Comparison of ENCODE assay signal across 16 cellular contexts in genomic region chr14:49691031-49691430, GRCh38. TPM values are rescaled to one million over a fixed set of nuclear protein-coding genes. Genes with fewer than 3 reads are reported as not detected.
DNase-seq lines count a peak whose midpoint lies in the region; ATAC-seq, FAIRE-seq and TF ChIP-seq lines count a peak whose summit lies in the region.
"Had no signal": no experiment of that assay in that cellular context is flagged by ENCODE, and none has a peak within 500 bp of the region (broad histone marks: within the 10 kb centered on the region; RNA-seq: fewer than 3 reads in every experiment).

No MANE protein-coding gene starts in this region.

- no peak overlapping the region for H3K4me3 Mint-ChIP-seq in stimulated activated naive CD8-positive, alpha-beta T cell treated with anti-CD3 and anti-CD28 coated beads, Interleukin-15, amount 100 ng/mL, for 72 hours

- no peak overlapping the region for H3K27ac ChIP-seq in mammary epithelial cell (ENCODE audit: insufficient read depth, low read depth, low read length)
- H3K27ac ChIP-seq in breast epithelium: no peak overlapping the region
- H3K27ac ChIP-seq in HUES48 (ENCODE audit: low read depth, low read length): no peak overlapping the region
- no peak overlapping the region for H3K27ac ChIP-seq in GM12878 (ENCODE audit: control insufficient read depth, insufficient read depth)
- no peak overlapping the region for H3K27ac ChIP-seq in parathyroid adenoma
- H3K27ac ChIP-seq in foreskin keratinocyte: no peak overlapping the region

- dilution Hi-C loops in mammary epithelial cell (cut with HindIII; ENCODE audit: low sequenced_read_pairs): loop anchor here (5.0 kb wide), 1 partner anchor 39 kb away; no protein-coding TSS in a partner anchor

- H3K9me3 ChIP-seq in mammary epithelial cell (replicated peaks; ENCODE audit: insufficient read depth, low read length) (no peaks in the 10 kb centered on the region), breast epithelium (no peaks in the 10 kb centered on the region), HUES48 (ENCODE audit: control insufficient read depth, insufficient read depth, low read length) (no peaks in the 10 kb centered on the region), GM12878 (replicated peaks; ENCODE audit: control insufficient read depth, insufficient read depth, low read length) (no peaks in the 10 kb centered on the region), parathyroid adenoma (ENCODE audit: control insufficient read depth, low read length) (no peaks in the 10 kb centered on the region)
- H3K9me3 ChIP-seq: thoracic aorta had no signal

- RAD21 ChIA-PET in GM12878 (lab: Charles Lee; ENCODE audit: unreplicated experiment): no interaction called here

- peaks cover 62% of the 10 kb centered on the region for H3K4me1 Mint-ChIP-seq in stimulated activated naive CD8-positive, alpha-beta T cell treated with anti-CD3 and anti-CD28 coated beads, Interleukin-15, amount 100 ng/mL, for 72 hours

- no peak overlapping the region for H3K27ac Mint-ChIP-seq in stimulated activated naive CD8-positive, alpha-beta T cell treated with anti-CD3 and anti-CD28 coated beads, Interleukin-15, amount 100 ng/mL, for 72 hours

- WGBS in mammary epithelial cell (ENCODE audit: low coverage, missing lambda C conversion rate): 81% methylated on average over 4 of the region's 4 CpGs
- WGBS in GM12878 (ENCODE audit: insufficient coverage, insufficient replicate concordance, low lambda C conversion rate, missing lambda C conversion rate): 43% methylated on average over 4 of the region's 4 CpGs

- intact Hi-C loops in mammary epithelial cell (cut with micrococcal nuclease) (no loop called here), breast epithelium (cut with DNase I; ENCODE audit: low total_unique reads) (no loop called here), GM12878 (cut with micrococcal nuclease; ENCODE audit: unreplicated experiment) (no loop called here)

- H3K4me3 ChIP-seq in mammary epithelial cell (replicated peaks in 1 of 3; ENCODE audit: insufficient read depth in 1 of 3, low read depth in 2 of 3, low read length in 3 of 3): no peak overlapping the region
- H3K4me3 ChIP-seq in breast epithelium: no peak overlapping the region
- 0 out of 2 replicates have a peak overlapping the region, but pooled peaks have one; percentile 75 for H3K4me3 ChIP-seq in HUES48 (ENCODE audit: low read depth, low read length)
- H3K4me3 ChIP-seq in GM12878: no peak overlapping the region
- no peak overlapping the region for H3K4me3 ChIP-seq in parathyroid adenoma (ENCODE audit: low read depth, low read length)

- in situ Hi-C loops in mammary epithelial cell (cut with MboI; ENCODE audit: low sequenced_read_pairs in 2 of 2) (no loop called here), GM12878 (cut with MboI) (no loop called here)

- H3K36me3 ChIP-seq in mammary epithelial cell (ENCODE audit: insufficient read depth, low read length): no peaks in the 10 kb centered on the region
- H3K36me3 ChIP-seq in breast epithelium: no peaks in the 10 kb centered on the region
- H3K36me3 ChIP-seq in HUES48 (ENCODE audit: control insufficient read depth, insufficient read depth, low read length): no peaks in the 10 kb centered on the region
- H3K36me3 ChIP-seq in GM12878 (ENCODE audit: control insufficient read depth in 2 of 2, insufficient read depth in 2 of 2, low read length in 1 of 2): no peaks in the 10 kb centered on the region
- no peaks in the 10 kb centered on the region for H3K36me3 ChIP-seq in parathyroid adenoma (ENCODE audit: control insufficient read depth, insufficient read depth, low read length)
- H3K36me3 ChIP-seq: thoracic aorta had no signal

- SMC1A ChIA-PET in GM12878 (lab: Charles Lee; ENCODE audit: uncharacterized antibody, unreplicated experiment): no interaction called here

- no peak for TF ChIP-seq RAD21 in GM12878 (IDR thresholded peaks at IDR 0.05; ENCODE audit: insufficient read depth, low read depth, low read length)

- H4K20me1 ChIP-seq in mammary epithelial cell (ENCODE audit: insufficient read depth, low read length) (no peaks in the 10 kb centered on the region), GM12878 (ENCODE audit: control insufficient read depth, insufficient read depth) (no peaks in the 10 kb centered on the region)

- H3K27me3 Mint-ChIP-seq in stimulated activated naive CD8-positive, alpha-beta T cell treated with anti-CD3 and anti-CD28 coated beads, Interleukin-15, amount 100 ng/mL, for 72 hours: no peaks in the 10 kb centered on the region

- POLR2A ChIA-PET in GM12878 (lab: Charles Lee): interaction anchor here (0.5 to 2.5 kb wide), 4 partner anchors 78 to 176 kb away, joined by 4 to 9 read pairs (median 4); partner anchors contain the start of gene KLHDC2

- H3K27me3 ChIP-seq in mammary epithelial cell (ENCODE audit: insufficient read depth, low read length): no peaks in the 10 kb centered on the region
- H3K27me3 ChIP-seq in breast epithelium: no peaks in the 10 kb centered on the region
- peaks cover 27% of the 10 kb centered on the region for H3K27me3 ChIP-seq in HUES48 (ENCODE audit: control insufficient read depth, insufficient read depth, low read length)
- no peaks in the 10 kb centered on the region for H3K27me3 ChIP-seq in GM12878 (replicated peaks in 1 of 2; ENCODE audit: control insufficient read depth in 2 of 2, insufficient read depth in 2 of 2, low read length in 1 of 2)
- H3K27me3 ChIP-seq in parathyroid adenoma (ENCODE audit: control insufficient read depth, insufficient read depth, low read length): no peaks in the 10 kb centered on the region
- H3K27me3 ChIP-seq in foreskin keratinocyte: no peaks in the 10 kb centered on the region

- H3K79me2 ChIP-seq in mammary epithelial cell (ENCODE audit: insufficient read depth, low read length) (peaks cover 12% of the 10 kb centered on the region), GM12878 (ENCODE audit: control insufficient read depth, insufficient read depth, low read length) (peaks cover 12% of the 10 kb centered on the region), parathyroid adenoma (no peaks in the 10 kb centered on the region)

- no peak for FAIRE-seq in GM12878 (lab: Jason Lieb, UNC)
- no peak for FAIRE-seq in GM12892 (lab: Jason Lieb, UNC)
- FAIRE-seq: GM18507 had no signal

- no peak for ATAC-seq in GM12878
- no peak for ATAC-seq in foreskin keratinocyte
- no peak for ATAC-seq in stimulated activated naive CD8-positive, alpha-beta T cell treated with anti-CD3 and anti-CD28 coated beads, Interleukin-15, amount 100 ng/mL, for 72 hours

- H3K9ac ChIP-seq in mammary epithelial cell (ENCODE audit: insufficient read depth, low read length) (no peak overlapping the region), HUES48 (ENCODE audit: low read depth, low read length) (no peak overlapping the region), GM12878 (ENCODE audit: control insufficient read depth, insufficient read depth, low read length) (no peak overlapping the region), parathyroid adenoma (no peak overlapping the region)

- DNase-seq in mammary epithelial cell (no peak), breast epithelium (ENCODE audit: low spot score in 2 of 2) (no peak), GM12878 (ENCODE audit: low read depth, low spot score) (no peak), foreskin keratinocyte (no peak), GM12892 (ENCODE audit: insufficient read length) (no peak)
- DNase-seq in stimulated activated naive CD8-positive, alpha-beta T cell treated with anti-CD3 and anti-CD28 coated beads, Interleukin-15, amount 100 ng/mL, for 72 hours: no peak
- DNase-seq: activated T-cell treated with anti-CD3 and anti-CD28 coated beads, Interleukin-2, amount 50 U/mL, for 48 hours; effector CD4-positive, alpha-beta T cell; Kasumi-1; NCI-H1436 treated with DMSO at 0.1 percent for 48 hours; NCI-H226; T-helper 9 cell had no signal

- H2AFZ ChIP-seq in mammary epithelial cell (ENCODE audit: low read depth, low read length) (peak overlapping the region; percentile 11), GM12878 (ENCODE audit: control insufficient read depth, low read depth, low read length) (peak overlapping the region; percentile 32; the same call in 1 of the 2 replicates), parathyroid adenoma (peak overlapping the region; percentile 41)

- TF ChIP-seq CTCF in mammary epithelial cell (conservative IDR thresholded peaks at IDR 0.05 in 1 of 2, IDR thresholded peaks at IDR 0.05 in 1 of 2; ENCODE audit: extremely low read depth in 1 of 2, insufficient read depth in 1 of 2, low read depth in 1 of 2, low read length in 2 of 2) (no peak), breast epithelium (IDR thresholded peaks at IDR 0.05) (no peak), GM12878 (IDR thresholded peaks at IDR 0.05 in 2 of 3, conservative IDR thresholded peaks at IDR 0.05 in 1 of 3; ENCODE audit: control insufficient read depth in 2 of 3, extremely low read depth in 1 of 3, insufficient read depth in 1 of 3, low read depth in 3 of 3, low read length in 3 of 3) (no peak), parathyroid adenoma (IDR thresholded peaks at IDR 0.05) (no peak), foreskin keratinocyte (conservative IDR thresholded peaks at IDR 0.05) (no peak)

- TF ChIP-seq POLR2A in breast epithelium (IDR thresholded peaks at IDR 0.05): no peak
- TF ChIP-seq POLR2A in GM12878 (IDR thresholded peaks at IDR 0.05; ENCODE audit: low read depth, low read length): no peak
- no peak for TF ChIP-seq POLR2A in GM12892 (IDR thresholded peaks at IDR 0.05; ENCODE audit: low read depth, low read length)

- BruUV-seq in mammary epithelial cell (replicated peaks; lab: Mats Ljungman, UMichigan): no TSS peak
- no TSS peak for BruUV-seq in GM12878 (replicated peaks; lab: Mats Ljungman, UMichigan)

- H3K9me3 Mint-ChIP-seq in stimulated activated naive CD8-positive, alpha-beta T cell treated with anti-CD3 and anti-CD28 coated beads, Interleukin-15, amount 100 ng/mL, for 72 hours: no peaks in the 10 kb centered on the region

- H3K4me1 ChIP-seq in mammary epithelial cell (ENCODE audit: insufficient read depth, low read length) (peaks cover 10% of the 10 kb centered on the region), breast epithelium (no peaks in the 10 kb centered on the region), HUES48 (ENCODE audit: control insufficient read depth, insufficient read depth, low read length) (peaks cover 8% of the 10 kb centered on the region; the same call in 1 of the 2 replicates), GM12878 (ENCODE audit: control insufficient read depth, insufficient read depth, low read length) (peaks cover 4% of the 10 kb centered on the region), parathyroid adenoma (peaks cover 8% of the 10 kb centered on the region), foreskin keratinocyte (no peaks in the 10 kb centered on the region)

- TF ChIP-seq EP300 in GM12878 (IDR thresholded peaks at IDR 0.05; ENCODE audit: borderline replicate concordance in 1 of 2, control insufficient read depth in 1 of 2, low read depth in 2 of 2, low read length in 2 of 2): no peak

- CTCF ChIA-PET in mammary epithelial cell (lab: Charles Lee; ENCODE audit: low non-redundant PET) (no interaction called here), GM12878 (lab: Yijun Ruan, JAX) (interaction anchor here (0.5 to 1.5 kb wide), 3 partner anchors 14 to 414 kb away, joined by 3 to 5 read pairs (median 3); partner anchors contain the start of gene NEMF)

- H3K4me2 ChIP-seq in mammary epithelial cell (ENCODE audit: insufficient read depth, low read depth, low read length) (no peak overlapping the region), GM12878 (ENCODE audit: control insufficient read depth, insufficient read depth) (no peak overlapping the region), parathyroid adenoma (ENCODE audit: low read length) (no peak overlapping the region)

RNA-seq across cellular contexts. Expression of gene KLHDC1, which starts 1.9 kb away (rescaled TPM):
- total RNA-seq in mammary epithelial cell (1 to 10 TPM in 1 of 2 donors, under 1 TPM in 1; 0.52 to 2.0 TPM), breast epithelium (10 to 100 TPM in 2 of 3 donors, 1 to 10 TPM in 1; 7.8 to 13.5 (median 11.8) TPM), GM12878 (2014; rRNA removed) (0.34 and 0.65 TPM in 2 replicates), GM12878 (2014; rRNA removed; fragmentation: Illumina TruSeq; extraction: Trizol) (0.83 and 0.98 TPM in 2 replicates), GM12878 (2021) (0.72 and 0.87 TPM in 2 replicates), foreskin keratinocyte (0.49 and 0.71 TPM in 2 replicates)
- polyA plus RNA-seq in mammary epithelial cell (0.03 TPM), GM12878 (2011; rRNA removed) (0.37 and 0.71 TPM in 2 replicates), GM12878 (2014; fragmentation: Illumina TruSeq; extraction: Trizol) (0.76 and 1.5 TPM in 2 replicates), GM12878 (2014; fragmentation: Nextera tagmentation; extraction: Ambion mirVana) (under 1 TPM; 0.22 to 0.35 TPM), GM12878 (2014; rRNA removed) (0.50 and 0.61 TPM in 2 replicates), GM12878 (2016; fragmentation: Nextera tagmentation; extraction: Ambion mirVana) (under 1 TPM; 0.59 to 0.74 TPM), foreskin keratinocyte (0.20 and 0.24 TPM in 2 replicates)
- polyA minus RNA-seq in mammary epithelial cell: 3.6 TPM
- total RNA-seq in GM12878 (2013; cell fraction: nucleolus; rRNA removed): 3.5 and 3.9 TPM in 2 replicates
- polyA plus RNA-seq in GM12878 (2011; ENCODE audit: low read depth): 0.49 TPM
- polyA plus RNA-seq in GM12878 (2011; cell fraction: cytosol; rRNA removed): 0.13 and 0.17 TPM in 2 replicates
- polyA plus RNA-seq in GM12878 (2011; cell fraction: nucleus; rRNA removed): 0.43 and 0.95 TPM in 2 replicates
- 1.00 and 1.0 TPM in 2 replicates for polyA plus RNA-seq in GM12878 (2012)
- 0.41 and 1.2 TPM in 2 replicates for polyA minus RNA-seq in GM12878 (2011; rRNA and poly(A)+ RNA removed)
- polyA minus RNA-seq in GM12878 (2011; cell fraction: cytosol; rRNA and poly(A)+ RNA removed): not detected in 2 replicates
- polyA minus RNA-seq in GM12878 (2011; cell fraction: nucleus; rRNA and poly(A)+ RNA removed): 0.12 TPM in 1 of 2 replicates, not detected in the other
- polyA plus RNA-seq in GM12892 (2012; ENCODE audit: missing spikeins): 1.3 TPM

RNA-seq across cellular contexts. Expression of gene POLE2, which starts 3.0 kb away (rescaled TPM):
- 10 to 100 TPM in 1 of 2 donors, 1 to 10 TPM in 1; 2.2 to 11.9 TPM for total RNA-seq in mammary epithelial cell
- 13.4 TPM for polyA plus RNA-seq in mammary epithelial cell
- polyA minus RNA-seq in mammary epithelial cell: 1.1 TPM
- 1 to 10 TPM; 1.6 to 9.8 (median 5.6) TPM for total RNA-seq in breast epithelium
- total RNA-seq in GM12878 (2013; cell fraction: nucleolus; rRNA removed): 79.9 and 96.6 TPM in 2 replicates
- 37.6 and 39.3 TPM in 2 replicates for total RNA-seq in GM12878 (2014; rRNA removed)
- total RNA-seq in GM12878 (2014; rRNA removed; fragmentation: Illumina TruSeq; extraction: Trizol): 34.6 and 38.6 TPM in 2 replicates
- total RNA-seq in GM12878 (2021): 19.5 and 22.0 TPM in 2 replicates
- 6.8 TPM for polyA plus RNA-seq in GM12878 (2011; ENCODE audit: low read depth)
- 36.5 and 41.9 TPM in 2 replicates for polyA plus RNA-seq in GM12878 (2011; rRNA removed)
- 18.7 and 23.4 TPM in 2 replicates for polyA plus RNA-seq in GM12878 (2011; cell fraction: cytosol; rRNA removed)
- polyA plus RNA-seq in GM12878 (2011; cell fraction: nucleus; rRNA removed): 34.0 and 49.3 TPM in 2 replicates
- 11.0 and 11.3 TPM in 2 replicates for polyA plus RNA-seq in GM12878 (2012)
- 45.6 and 53.7 TPM in 2 replicates for polyA plus RNA-seq in GM12878 (2014; fragmentation: Illumina TruSeq; extraction: Trizol)
- 10 to 100 TPM; 32.1 to 39.0 TPM for polyA plus RNA-seq in GM12878 (2014; fragmentation: Nextera tagmentation; extraction: Ambion mirVana)
- polyA plus RNA-seq in GM12878 (2014; rRNA removed): 27.2 and 31.7 TPM in 2 replicates
- 10 to 100 TPM; 41.1 to 43.8 TPM for polyA plus RNA-seq in GM12878 (2016; fragmentation: Nextera tagmentation; extraction: Ambion mirVana)
- 24.4 and 25.1 TPM in 2 replicates for polyA minus RNA-seq in GM12878 (2011; rRNA and poly(A)+ RNA removed)
- polyA minus RNA-seq in GM12878 (2011; cell fraction: cytosol; rRNA and poly(A)+ RNA removed): 3.7 and 4.4 TPM in 2 replicates
- 14.6 and 33.6 TPM in 2 replicates for polyA minus RNA-seq in GM12878 (2011; cell fraction: nucleus; rRNA and poly(A)+ RNA removed)
- total RNA-seq in foreskin keratinocyte: 26.3 and 27.2 TPM in 2 replicates
- polyA plus RNA-seq in foreskin keratinocyte: 20.0 and 23.3 TPM in 2 replicates
- polyA plus RNA-seq in GM12892 (2012; ENCODE audit: missing spikeins): 26.2 TPM

RNA-seq across cellular contexts. Expression of gene DNAAF2, which starts 56.0 kb away (rescaled TPM):
- total RNA-seq in mammary epithelial cell: 10 to 100 TPM in 1 of 2 donors, 1 to 10 TPM in 1; 7.9 to 10.5 TPM
- 6.0 TPM for polyA plus RNA-seq in mammary epithelial cell
- polyA minus RNA-seq in mammary epithelial cell: 2.2 TPM
- total RNA-seq in breast epithelium: 10 to 100 TPM in 2 of 3 donors, 1 to 10 TPM in 1; 7.2 to 15.8 (median 12.1) TPM
- total RNA-seq in GM12878 (2013; cell fraction: nucleolus; rRNA removed): 7.8 and 8.1 TPM in 2 replicates
- 12.6 and 14.0 TPM in 2 replicates for total RNA-seq in GM12878 (2014; rRNA removed)
- total RNA-seq in GM12878 (2014; rRNA removed; fragmentation: Illumina TruSeq; extraction: Trizol): 8.7 and 9.9 TPM in 2 replicates
- total RNA-seq in GM12878 (2021): 10.5 and 12.0 TPM in 2 replicates
- polyA plus RNA-seq in GM12878 (2011; ENCODE audit: low read depth): 2.0 TPM
- polyA plus RNA-seq in GM12878 (2011; rRNA removed): 9.0 and 13.3 TPM in 2 replicates
- 4.3 and 6.2 TPM in 2 replicates for polyA plus RNA-seq in GM12878 (2011; cell fraction: cytosol; rRNA removed)
- polyA plus RNA-seq in GM12878 (2011; cell fraction: nucleus; rRNA removed): 2.9 and 4.4 TPM in 2 replicates
- polyA plus RNA-seq in GM12878 (2012): 5.2 and 6.3 TPM in 2 replicates
- polyA plus RNA-seq in GM12878 (2014; fragmentation: Illumina TruSeq; extraction: Trizol): 10.3 and 12.4 TPM in 2 replicates
- polyA plus RNA-seq in GM12878 (2014; fragmentation: Nextera tagmentation; extraction: Ambion mirVana): 1 to 10 TPM; 5.7 to 6.1 TPM
- 10.7 and 11.4 TPM in 2 replicates for polyA plus RNA-seq in GM12878 (2014; rRNA removed)
- 10 to 100 TPM; 21.2 to 24.7 TPM for polyA plus RNA-seq in GM12878 (2016; fragmentation: Nextera tagmentation; extraction: Ambion mirVana)
- polyA minus RNA-seq in GM12878 (2011; rRNA and poly(A)+ RNA removed): 2.6 and 3.2 TPM in 2 replicates
- polyA minus RNA-seq in GM12878 (2011; cell fraction: cytosol; rRNA and poly(A)+ RNA removed): 2.6 and 3.2 TPM in 2 replicates
- 2.2 and 3.6 TPM in 2 replicates for polyA minus RNA-seq in GM12878 (2011; cell fraction: nucleus; rRNA and poly(A)+ RNA removed)
- 9.9 and 10.3 TPM in 2 replicates for total RNA-seq in foreskin keratinocyte
- polyA plus RNA-seq in foreskin keratinocyte: 4.9 and 6.3 TPM in 2 replicates
- 7.4 TPM for polyA plus RNA-seq in GM12892 (2012; ENCODE audit: missing spikeins)
